9 cellular contexts compared by ENCODE assay signal in genomic region chr15:43184407-43185160, GRCh38. TPM values are rescaled to one million over a fixed set of nuclear protein-coding genes. Genes with fewer than 3 reads are reported as not detected.
DNase-seq lines count a peak whose midpoint lies in the region; ATAC-seq, FAIRE-seq and TF ChIP-seq lines count a peak whose summit lies in the region.
"Had no signal": no experiment of that assay in that cellular context is flagged by ENCODE, and none has a peak within 500 bp of the region (broad histone marks: within the 10 kb centered on the region; RNA-seq: fewer than 3 reads in every experiment).

No MANE protein-coding gene starts in this region.

- H3K9ac ChIP-seq in K562 (ENCODE audit: insufficient read depth in 1 of 2, low read depth in 2 of 2, low read length in 2 of 2) = peak overlapping the region; percentile 30 to 75; a peak in 3 of 4 replicates

- FAIRE-seq in K562 (lab: Jason Lieb, UNC) = no peak
- FAIRE-seq: endometrium had no signal

- TF ChIP-seq RAD21 in K562 (CRISPR knock-in tag; conservative IDR thresholded peaks at IDR 0.05 in 1 of 2, IDR thresholded peaks at IDR 0.05 in 1 of 2) = no peak

- no peaks in the 10 kb centered on the region for H3K27me3 ChIP-seq in K562 (ENCODE audit: control insufficient read depth in 2 of 2, insufficient read depth in 2 of 2, low read length in 2 of 2)

- in situ Hi-C loops in K562 (cut with MboI) = no loop called here

- peaks cover 18% of the 10 kb centered on the region for H3K79me2 ChIP-seq in K562 (ENCODE audit: control insufficient read depth, insufficient read depth, low read length)

- peaks cover 35% of the 10 kb centered on the region for H3K36me3 ChIP-seq in K562 (ENCODE audit: control insufficient read depth, insufficient read depth, low read length)

- H3K36me3 Mint-ChIP-seq in activated naive CD4-positive, alpha-beta T cell treated with anti-CD3 and anti-CD28 coated beads for 36 hours (ENCODE audit: low read depth) = peaks cover 3% of the 10 kb centered on the region
- H3K36me3 Mint-ChIP-seq in memory B cell = peaks cover 20% of the 10 kb centered on the region
- H3K36me3 Mint-ChIP-seq in type B pancreatic cell = peaks cover 6% of the 10 kb centered on the region

- H3K27ac Mint-ChIP-seq in activated naive CD4-positive, alpha-beta T cell treated with anti-CD3 and anti-CD28 coated beads for 36 hours = peak overlapping the region; percentile 91
- H3K27ac Mint-ChIP-seq in memory B cell (peak overlapping the region; percentile 98), type B pancreatic cell (peak overlapping the region; percentile 90)

- intact Hi-C loops in activated naive CD4-positive, alpha-beta T cell treated with anti-CD3 and anti-CD28 coated beads for 36 hours (cut with micrococcal nuclease) = loop anchor here (1.0 to 10.0 kb wide), 5 partner anchors 62 to 910 kb away; partner anchors contain the start of genes GANC, LCMT2 and TMEM87A
- intact Hi-C loops in K562 (cut with micrococcal nuclease) = loop anchor here (5.0 to 10.0 kb wide), 2 partner anchors 80 to 482 kb away; partner anchors contain the start of gene UBR1

- peak overlapping the region; percentile 76 for H3K4me2 ChIP-seq in K562 (ENCODE audit: insufficient read depth, low read length)

- H2AFZ ChIP-seq in K562 (ENCODE audit: low read depth, low read length) = peak overlapping the region; percentile 88

- DNase-seq in activated naive CD4-positive, alpha-beta T cell treated with anti-CD3 and anti-CD28 coated beads for 36 hours = no peak
- no peak for DNase-seq in activated naive CD4-positive, alpha-beta T cell treated with Interleukin-2 at 50 U/mL for 16 hours
- DNase-seq in K562 (ENCODE audit: extremely low read depth in 1 of 4, low spot score in 3 of 4) (peak in 2 of 4 experiments; percentile 37 to 43), memory B cell (ENCODE audit: low spot score in 2 of 2) (no peak), type B pancreatic cell (ENCODE audit: extremely low spot score, unreplicated experiment) (no peak), NOMO-1 treated with dmso at 0.1 percent for 144 hours (lab: John Stamatoyannopoulos, UW; ENCODE audit: unreplicated experiment) (no peak), NCI-H82 treated with DMSO at 0.1 percent for 48 hours (lab: John Stamatoyannopoulos, UW; ENCODE audit: unreplicated experiment) (no peak)

- BruUV-seq in K562 (replicated peaks; lab: Mats Ljungman, UMichigan) = no TSS peak

- no peaks in the 10 kb centered on the region for H4K20me1 ChIP-seq in K562 (replicated peaks; ENCODE audit: control insufficient read depth, insufficient read depth, low read length)

- CTCF ChIA-PET in activated naive CD4-positive, alpha-beta T cell treated with anti-CD3 and anti-CD28 coated beads for 36 hours (lab: Charles Lee) = interaction anchor here (0.9 to 2.4 kb wide), 5 partner anchors 9 to 326 kb away, joined by 3 to 7 read pairs (median 3); no protein-coding TSS in a partner anchor
- CTCF ChIA-PET in K562 (lab: Yijun Ruan, JAX; ENCODE audit: low intra/inter-chr PET ratio) = no interaction called here

- peaks cover 15% of the 10 kb centered on the region for H3K4me1 Mint-ChIP-seq in activated naive CD4-positive, alpha-beta T cell treated with anti-CD3 and anti-CD28 coated beads for 36 hours (ENCODE audit: low read depth)
- peaks cover 27% of the 10 kb centered on the region for H3K4me1 Mint-ChIP-seq in memory B cell
- H3K4me1 Mint-ChIP-seq in type B pancreatic cell (ENCODE audit: unreplicated experiment) = peaks cover 4% of the 10 kb centered on the region

- POLR2A ChIA-PET in K562 (lab: Yijun Ruan, JAX) = interaction anchor here (0.5 to 2.3 kb wide), 5 partner anchors 8 to 562 kb away, joined by 3 to 6 read pairs (median 3); no protein-coding TSS in a partner anchor

- no peak overlapping the region; the same call in 1 of the 2 replicates for H3K4me3 ChIP-seq in K562

- TF ChIP-seq CTCF in K562 (IDR thresholded peaks at IDR 0.05 in 2 of 3, conservative IDR thresholded peaks at IDR 0.05 in 1 of 3; ENCODE audit: insufficient read depth in 2 of 3, low read depth in 1 of 3, low read length in 3 of 3) = no peak
- no peak for TF ChIP-seq CTCF in type B pancreatic cell (conservative IDR thresholded peaks at IDR 0.05)

- WGBS in K562 (ENCODE audit: insufficient coverage, low coverage, missing lambda C conversion rate) = 32% methylated on average over 10 of the region's 10 CpGs

- TF ChIP-seq POLR2A in K562 (conservative IDR thresholded peaks at IDR 0.05) = no peak

- TF ChIP-seq EP300 in K562 (IDR thresholded peaks at IDR 0.05; ENCODE audit: low read length) = no peak

- H3K9me3 Mint-ChIP-seq in activated naive CD4-positive, alpha-beta T cell treated with anti-CD3 and anti-CD28 coated beads for 36 hours = no peaks in the 10 kb centered on the region
- H3K9me3 Mint-ChIP-seq in memory B cell (no peaks in the 10 kb centered on the region), type B pancreatic cell (no peaks in the 10 kb centered on the region)

- peak overlapping the region; percentile 47; the same call in 2 of the 3 replicates for H3K27ac ChIP-seq in K562 (ENCODE audit: extremely low read depth, low read depth, low read length)

- no peaks in the 10 kb centered on the region for H3K27me3 Mint-ChIP-seq in activated naive CD4-positive, alpha-beta T cell treated with anti-CD3 and anti-CD28 coated beads for 36 hours (ENCODE audit: low read depth)
- no peaks in the 10 kb centered on the region for H3K27me3 Mint-ChIP-seq in memory B cell
- no peaks in the 10 kb centered on the region for H3K27me3 Mint-ChIP-seq in type B pancreatic cell

- peak overlapping the region; percentile 93 for H3K4me3 Mint-ChIP-seq in activated naive CD4-positive, alpha-beta T cell treated with anti-CD3 and anti-CD28 coated beads for 36 hours
- peak overlapping the region; percentile 94 for H3K4me3 Mint-ChIP-seq in memory B cell
- H3K4me3 Mint-ChIP-seq in type B pancreatic cell = peak overlapping the region; percentile 95

- H3K4me1 ChIP-seq in K562 (replicated peaks in 1 of 2; ENCODE audit: control insufficient read depth in 2 of 2, insufficient read depth in 2 of 2, low read length in 2 of 2) = peaks cover 12 to 15% of the 10 kb centered on the region in 2 experiments

- no peaks in the 10 kb centered on the region for H3K9me3 ChIP-seq in K562 (replicated peaks; ENCODE audit: control insufficient read depth, insufficient read depth, low read depth, low read length)

- H3K9me1 ChIP-seq in K562 (ENCODE audit: control insufficient read depth, insufficient read depth, low read length) = peaks cover 3% of the 10 kb centered on the region

- ATAC-seq in K562 (0 out of 3 replicates have a peak, but pooled peaks have one; percentile 1), memory B cell (ENCODE audit: low read depth) (no peak), GM21367 (IDR thresholded peaks at IDR 0.05; ENCODE audit: unreplicated experiment) (no peak)

RNA-seq across cellular contexts. Expression of gene CCNDBP1, which starts 0.6 kb away (rescaled TPM):
- 10 to 100 TPM; 54.6 to 62.1 TPM for total RNA-seq in activated naive CD4-positive, alpha-beta T cell treated with anti-CD3 and anti-CD28 coated beads for 36 hours
- total RNA-seq in K562 (2011; cell fraction: chromatin; rRNA removed; ENCODE audit: low replicate concordance) = 56.2 and 80.6 TPM in 2 replicates
- 40.4 and 46.3 TPM in 2 replicates for total RNA-seq in K562 (2011; cell fraction: nucleolus; rRNA removed)
- 55.0 and 77.6 TPM in 2 replicates for total RNA-seq in K562 (2011; cell fraction: nucleoplasm; rRNA removed)
- total RNA-seq in K562 (2014; rRNA removed) (50.0 and 55.5 TPM in 2 replicates), K562 (2014; rRNA removed; fragmentation: Illumina TruSeq; extraction: Trizol) (67.6 and 71.9 TPM in 2 replicates), K562 (2015; rRNA removed; fragmentation: Illumina TruSeq; extraction: Trizol) (47.9 and 49.5 TPM in 2 replicates), K562 (2021) (47.9 and 49.1 TPM in 2 replicates), type B pancreatic cell (ENCODE audit: low replicate concordance) (28.2 and 41.5 TPM in 2 replicates)
- polyA plus RNA-seq in K562 (2011; rRNA removed) (98.3 and 111 TPM in 2 replicates), K562 (2014; fragmentation: Illumina TruSeq; extraction: Trizol) (57.7 and 59.9 TPM in 2 replicates), K562 (2014; fragmentation: Nextera tagmentation; extraction: Ambion mirVana) (10 to 100 TPM; 37.0 to 44.7 TPM), K562 (2014; rRNA removed) (65.4 and 72.0 TPM in 2 replicates)
- 86.8 and 107 TPM in 2 replicates for polyA plus RNA-seq in K562 (2011; cell fraction: cytosol; rRNA removed)
- polyA plus RNA-seq in K562 (2011; cell fraction: nucleus; rRNA removed) = 58.5 and 72.4 TPM in 2 replicates
- polyA plus RNA-seq in K562 (2012) = 50.4 and 99.8 TPM in 2 replicates
- 61.5 and 64.1 TPM in 2 replicates for polyA minus RNA-seq in K562 (2011; rRNA and poly(A)+ RNA removed)
- 18.9 and 22.9 TPM in 2 replicates for polyA minus RNA-seq in K562 (2011; cell fraction: cytosol; rRNA and poly(A)+ RNA removed)
- 33.1 and 51.0 TPM in 2 replicates for polyA minus RNA-seq in K562 (2011; cell fraction: nucleus; rRNA and poly(A)+ RNA removed)

RNA-seq across cellular contexts. Expression of gene EPB42, which starts 36.2 kb away (rescaled TPM):
- total RNA-seq in activated naive CD4-positive, alpha-beta T cell treated with anti-CD3 and anti-CD28 coated beads for 36 hours = not detected
- total RNA-seq in K562 (2011; cell fraction: chromatin; rRNA removed; ENCODE audit: low replicate concordance) = 0.51 and 1.6 TPM in 2 replicates
- 1.5 and 1.7 TPM in 2 replicates for total RNA-seq in K562 (2011; cell fraction: nucleolus; rRNA removed)
- 1.2 and 2.3 TPM in 2 replicates for total RNA-seq in K562 (2011; cell fraction: nucleoplasm; rRNA removed)
- 1.5 and 2.1 TPM in 2 replicates for total RNA-seq in K562 (2014; rRNA removed)
- total RNA-seq in K562 (2014; rRNA removed; fragmentation: Illumina TruSeq; extraction: Trizol) = 1.4 and 1.5 TPM in 2 replicates
- total RNA-seq in K562 (2015; rRNA removed; fragmentation: Illumina TruSeq; extraction: Trizol) = 0.51 and 0.79 TPM in 2 replicates
- 1.3 and 1.7 TPM in 2 replicates for total RNA-seq in K562 (2021)
- 0.59 and 0.89 TPM in 2 replicates for polyA plus RNA-seq in K562 (2011; rRNA removed)
- 0.89 and 0.96 TPM in 2 replicates for polyA plus RNA-seq in K562 (2011; cell fraction: cytosol; rRNA removed)
- 0.66 and 0.70 TPM in 2 replicates for polyA plus RNA-seq in K562 (2011; cell fraction: nucleus; rRNA removed)
- polyA plus RNA-seq in K562 (2012) = 0.91 and 1.2 TPM in 2 replicates
- polyA plus RNA-seq in K562 (2014; fragmentation: Illumina TruSeq; extraction: Trizol) = 1.5 and 2.3 TPM in 2 replicates
- polyA plus RNA-seq in K562 (2014; fragmentation: Nextera tagmentation; extraction: Ambion mirVana) = under 1 TPM; 0.38 to 0.57 TPM
- 1.3 and 1.6 TPM in 2 replicates for polyA plus RNA-seq in K562 (2014; rRNA removed)
- polyA minus RNA-seq in K562 (2011; rRNA and poly(A)+ RNA removed) = 1.5 and 1.6 TPM in 2 replicates
- polyA minus RNA-seq in K562 (2011; cell fraction: cytosol; rRNA and poly(A)+ RNA removed) = 0.67 and 1.9 TPM in 2 replicates
- polyA minus RNA-seq in K562 (2011; cell fraction: nucleus; rRNA and poly(A)+ RNA removed) = 0.27 and 0.67 TPM in 2 replicates
- not detected in 2 replicates for total RNA-seq in type B pancreatic cell (ENCODE audit: low replicate concordance)

RNA-seq across cellular contexts. Expression of gene TMEM62, which starts 51.2 kb away (rescaled TPM):
- 1 to 10 TPM; 5.8 to 6.6 TPM for total RNA-seq in activated naive CD4-positive, alpha-beta T cell treated with anti-CD3 and anti-CD28 coated beads for 36 hours
- 31.6 and 73.3 TPM in 2 replicates for total RNA-seq in K562 (2011; cell fraction: chromatin; rRNA removed; ENCODE audit: low replicate concordance)
- total RNA-seq in K562 (2011; cell fraction: nucleolus; rRNA removed) = 19.7 and 20.0 TPM in 2 replicates
- 36.1 and 40.1 TPM in 2 replicates for total RNA-seq in K562 (2011; cell fraction: nucleoplasm; rRNA removed)
- 13.8 and 14.2 TPM in 2 replicates for total RNA-seq in K562 (2014; rRNA removed)
- 15.7 and 19.8 TPM in 2 replicates for total RNA-seq in K562 (2014; rRNA removed; fragmentation: Illumina TruSeq; extraction: Trizol)
- 16.6 and 16.9 TPM in 2 replicates for total RNA-seq in K562 (2015; rRNA removed; fragmentation: Illumina TruSeq; extraction: Trizol)
- total RNA-seq in K562 (2021) = 10.6 and 11.9 TPM in 2 replicates
- 7.3 and 10.6 TPM in 2 replicates for polyA plus RNA-seq in K562 (2011; rRNA removed)
- 4.7 and 7.6 TPM in 2 replicates for polyA plus RNA-seq in K562 (2011; cell fraction: cytosol; rRNA removed)
- polyA plus RNA-seq in K562 (2011; cell fraction: nucleus; rRNA removed) = 9.2 and 11.6 TPM in 2 replicates
- polyA plus RNA-seq in K562 (2012) = 7.0 and 9.6 TPM in 2 replicates
- 13.8 and 14.4 TPM in 2 replicates for polyA plus RNA-seq in K562 (2014; fragmentation: Illumina TruSeq; extraction: Trizol)
- polyA plus RNA-seq in K562 (2014; fragmentation: Nextera tagmentation; extraction: Ambion mirVana) = 1 to 10 TPM; 4.4 to 6.6 TPM
- polyA plus RNA-seq in K562 (2014; rRNA removed) = 8.5 and 11.1 TPM in 2 replicates
- 12.9 and 17.0 TPM in 2 replicates for polyA minus RNA-seq in K562 (2011; rRNA and poly(A)+ RNA removed)
- 3.0 and 3.4 TPM in 2 replicates for polyA minus RNA-seq in K562 (2011; cell fraction: cytosol; rRNA and poly(A)+ RNA removed)
- 11.6 and 12.4 TPM in 2 replicates for polyA minus RNA-seq in K562 (2011; cell fraction: nucleus; rRNA and poly(A)+ RNA removed)
- 11.5 and 22.1 TPM in 2 replicates for total RNA-seq in type B pancreatic cell (ENCODE audit: low replicate concordance)
